25 cellular contexts compared by ENCODE assay signal in the genomic region with DNA sequence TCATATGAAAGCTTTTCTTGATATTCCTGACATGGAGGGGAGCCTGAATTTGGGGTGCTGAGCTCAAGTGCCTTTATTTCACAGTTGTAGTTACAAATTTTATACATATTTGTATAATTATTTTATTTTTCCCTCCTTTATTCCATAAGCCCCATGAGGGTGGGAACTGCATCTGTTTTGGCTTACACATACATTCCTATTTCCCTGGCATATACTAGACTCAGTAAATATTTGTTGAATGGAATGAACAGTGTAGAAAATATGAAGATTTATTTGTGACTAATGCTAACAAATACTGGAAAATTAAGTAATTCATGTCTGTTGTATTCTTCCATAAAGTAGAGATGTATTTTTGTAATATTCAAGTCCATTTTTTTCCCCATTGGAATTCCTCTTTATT.
"Had no signal": no experiment of that assay in that cellular context is flagged by ENCODE, and none has a peak within 500 bp of the region (broad histone marks: within the 10 kb centered on the region; RNA-seq: fewer than 3 reads in every experiment).

No MANE protein-coding gene starts in this region.

- H3K9me3 ChIP-seq: esophagus squamous epithelium had no signal

- H3K4me1 ChIP-seq: esophagus squamous epithelium had no signal

- H3K27me3 ChIP-seq: brain microvascular endothelial cell, esophagus squamous epithelium had no signal

- H3K4me3 ChIP-seq: esophagus squamous epithelium had no signal

- H3K27ac ChIP-seq: brain microvascular endothelial cell, epithelial cell of prostate, esophagus squamous epithelium had no signal

- DNase-seq: activated CD4-positive, alpha-beta T cell treated with anti-CD3 and anti-CD28 coated beads for 48 hours; activated CD4-positive, alpha-beta T cell treated with anti-CD3 and anti-CD28 coated beads, Interleukin-2, amount 50 U/mL, for 1 hour; activated CD4-positive, alpha-beta T cell treated with anti-CD3 and anti-CD28 coated beads, Interleukin-2, amount 50 U/mL, for 48 hours; activated CD8-positive, alpha-beta memory T cell treated with anti-CD3 and anti-CD28 coated beads for 24 hours; activated CD8-positive, alpha-beta T cell treated with anti-CD3 and anti-CD28 coated beads for 36 hours; activated effector memory CD4-positive, alpha-beta T cell treated with Interleukin-2 at 50 U/mL for 16 hours; activated gamma-delta T cell treated with Interleukin-2 at 50 U/mL for 16 hours; activated naive CD4-positive, alpha-beta T cell treated with anti-CD3 and anti-CD28 coated beads, Interleukin-2, amount 50 U/mL, for 16 hours; activated naive CD4-positive, alpha-beta T cell treated with Interleukin-2 at 50 U/mL for 16 hours; activated T-cell treated with anti-CD3 and anti-CD28 coated beads, Interleukin-2, amount 50 U/mL, for 4 hours; amniotic stem cell; anterior cingulate cortex; brain microvascular endothelial cell; caudate nucleus; cortex of kidney; dermis blood vessel endothelial cell; effector CD4-positive, alpha-beta T cell; effector memory CD8-positive, alpha-beta T cell; esophagus squamous epithelium; foreskin fibroblast; head of caudate nucleus; T-helper 2 cell had no signal

- ATAC-seq: activated CD8-positive, alpha-beta T cell treated with anti-CD3 and anti-CD28 coated beads for 36 hours; activated T-cell treated with anti-CD3 and anti-CD28 coated beads, Interleukin-2, amount 50 U/mL, for 4 hours; activated T-helper 17 cell treated with anti-CD3 and anti-CD28 coated beads, Interleukin-2, amount 50 U/mL, for 72 hours; effector memory CD8-positive, alpha-beta T cell; WTC11 had no signal
